Comparison of ENCODE assay signal across 8 cellular contexts in genomic region chr6:46855966-46856365, GRCh38.
A peak's percentile ranks its signal among the peaks of the same experiment; 100 is the strongest.
DNase-seq lines count a peak whose midpoint lies in the region; ATAC-seq, FAIRE-seq and TF ChIP-seq lines count a peak whose summit lies in the region.
"Not testable (repeated sequence)": the region's sequence is repeated elsewhere in the genome, so short reads cannot be mapped to it uniquely, and the experiment has no call there.

No MANE protein-coding gene starts in this region.

- ATAC-seq in GM18511 (IDR thresholded peaks at IDR 0.05; ENCODE audit: unreplicated experiment) = peak; percentile 61

- H3K27ac ChIP-seq in HL-60 (replicated peaks); small intestine (ENCODE audit: low read depth in 1 of 2, low read length in 1 of 2): not testable (repeated sequence)

- H3K27me3 ChIP-seq in HL-60 (ENCODE audit: insufficient read depth, poor library complexity, severe bottlenecking); kidney epithelial cell (ENCODE audit: control insufficient read depth, insufficient read depth, low read length); small intestine (ENCODE audit: control insufficient read depth in 2 of 2, insufficient read depth in 2 of 2, low read length in 2 of 2): not testable (repeated sequence)

- H3K9me3 ChIP-seq in small intestine (ENCODE audit: control insufficient read depth, low read depth) = not testable (repeated sequence)

- DNase-seq in AG10803 (ENCODE audit: low read depth) (peak; percentile 14), NOMO-1 treated with DMSO at 0.1 percent for 48 hours (lab: John Stamatoyannopoulos, UW; ENCODE audit: unreplicated experiment) (peak; percentile 14), choroid plexus epithelial cell (ENCODE audit: low read depth) (peak; percentile 41), small intestine (peak; percentile 29)
- not testable (repeated sequence) for DNase-seq in HL-60 (ENCODE audit: low read depth in 1 of 2, low spot score in 1 of 2); kidney epithelial cell (ENCODE audit: low read depth)
- peak; percentile 44 for DNase-seq in activated CD4-positive, alpha-beta T cell treated with anti-CD3 and anti-CD28 coated beads for 48 hours

- not testable (repeated sequence) for H3K4me1 ChIP-seq in small intestine (ENCODE audit: control insufficient read depth in 2 of 2, insufficient read depth in 1 of 2, low read depth in 1 of 2, low read length in 1 of 2)

- not testable (repeated sequence) for H3K4me3 ChIP-seq in AG10803 (ENCODE audit: low read length); HL-60 (replicated peaks; ENCODE audit: insufficient read depth, low read length); choroid plexus epithelial cell (ENCODE audit: low read depth, low read length); kidney epithelial cell (ENCODE audit: low read depth, low read length); small intestine (ENCODE audit: low read depth in 1 of 2, low read length in 2 of 2)

- not testable (repeated sequence) for H3K36me3 ChIP-seq in kidney epithelial cell (ENCODE audit: control insufficient read depth, insufficient read depth, low read length); small intestine (ENCODE audit: control insufficient read depth in 2 of 2, insufficient read depth in 2 of 2, low read length in 2 of 2)

- FAIRE-seq in small intestine (lab: Jason Lieb, UNC) = not testable (repeated sequence)

- TF ChIP-seq CTCF in AG10803 (conservative IDR thresholded peaks at IDR 0.05; ENCODE audit: low read length) = peak; percentile 71
- peak; percentile 47 for TF ChIP-seq CTCF in HL-60 (IDR thresholded peaks at IDR 0.05; ENCODE audit: insufficient read depth, low read length)
- peak; percentile 70 for TF ChIP-seq CTCF in choroid plexus epithelial cell (conservative IDR thresholded peaks at IDR 0.05; ENCODE audit: low read depth, low read length)
- peak; percentile 75 for TF ChIP-seq CTCF in kidney epithelial cell (IDR thresholded peaks at IDR 0.05; ENCODE audit: insufficient read depth, low read length, poor library complexity, severe bottlenecking)

- 3 to 52% (median 9%) methylated on average over 1 of the region's 1 CpG for WGBS in small intestine, 3 donors
